8 cellular contexts compared by ENCODE assay signal in the genomic region with DNA sequence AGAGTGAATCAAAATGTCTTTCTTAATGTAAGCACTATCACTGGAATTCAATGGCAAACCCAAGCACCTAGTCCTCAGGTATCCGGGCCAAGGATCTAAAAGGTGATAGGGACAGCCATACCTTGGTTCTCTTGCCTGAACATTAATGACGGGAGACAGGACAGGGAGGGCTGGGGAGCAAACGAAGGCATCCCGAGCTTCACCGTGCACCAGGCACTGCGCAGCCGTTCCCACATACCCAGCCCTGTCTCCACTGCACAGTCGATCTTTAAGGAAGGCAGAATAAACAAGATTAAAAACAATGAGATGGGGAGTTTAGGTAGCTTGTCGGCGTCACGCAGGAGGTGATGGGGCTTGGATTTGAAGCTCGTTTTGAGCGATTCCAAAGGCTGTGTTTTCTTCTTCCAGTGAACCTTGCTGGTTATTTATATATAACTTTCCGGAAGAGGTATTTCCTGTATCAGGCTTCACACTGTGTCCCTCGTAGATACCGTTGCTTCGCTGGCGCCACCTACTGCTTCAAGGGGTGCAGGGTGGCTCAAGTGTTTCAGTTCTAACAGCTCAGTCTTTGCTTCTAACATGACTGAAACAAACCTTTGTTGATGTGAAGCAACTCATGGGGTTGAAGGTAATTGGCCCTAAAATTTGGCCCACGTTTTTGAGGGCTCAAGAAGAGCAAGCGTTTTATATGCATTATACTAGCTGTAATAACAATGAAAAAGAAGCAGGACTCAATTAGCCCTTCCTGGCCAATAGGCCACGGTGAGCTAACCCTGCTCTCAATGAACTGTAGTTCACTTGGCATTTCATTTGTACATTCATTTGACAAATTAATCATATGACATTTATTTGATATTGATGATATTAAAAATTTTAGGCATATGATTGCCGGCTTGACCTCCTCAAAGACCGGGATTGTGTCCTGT.
DNase-seq lines count a peak whose midpoint lies in the region; ATAC-seq and TF ChIP-seq lines count a peak whose summit lies in the region.

No MANE protein-coding gene starts in this region.

- DNase-seq in CD8-positive, alpha-beta T cell = peak in 5 of 7 experiments; percentile 4 to 55 (median 15)
- DNase-seq in GM19240 (ENCODE audit: insufficient read length, low spot score) = peak; percentile 14
- DNase-seq in NCI-H345 treated with DMSO at 0.1 percent for 48 hours (lab: John Stamatoyannopoulos, UW; ENCODE audit: unreplicated experiment) = peak; percentile 47
- DNase-seq in activated CD4-positive, alpha-beta T cell treated with anti-CD3 and anti-CD28 coated beads, Interleukin-2, amount 10 ng/mL, durations not matched to agents 7 days and 5 days = peak; percentile 79
- peak; percentile 21 for DNase-seq in epithelial cell of esophagus (ENCODE audit: low read depth)
- DNase-seq in natural killer cell treated with Interleukin-12 subunit alpha and Interleukin-12 subunit beta and Interleukin-15 and Interleukin-18, amount 100 ng/mL, for 72 hours (ENCODE audit: low spot score) = peak; percentile 73
- peak; percentile 77 for DNase-seq in upper lobe of right lung

- POLR2A ChIA-PET in CD8-positive, alpha-beta T cell (lab: Charles Lee) = no interaction called here
- POLR2A ChIA-PET in activated CD4-positive, alpha-beta T cell treated with anti-CD3 and anti-CD28 coated beads, Interleukin-2, amount 10 ng/mL, durations not matched to agents 7 days and 5 days (lab: Charles Lee) = no interaction called here

- H3K9me3 Mint-ChIP-seq in CD8-positive, alpha-beta T cell = no peaks in the 10 kb centered on the region
- H3K9me3 Mint-ChIP-seq in activated CD4-positive, alpha-beta T cell treated with anti-CD3 and anti-CD28 coated beads, Interleukin-2, amount 10 ng/mL, durations not matched to agents 7 days and 5 days = peaks cover 2% of the 10 kb centered on the region
- peaks cover 7% of the 10 kb centered on the region for H3K9me3 Mint-ChIP-seq in natural killer cell treated with Interleukin-12 subunit alpha and Interleukin-12 subunit beta and Interleukin-15 and Interleukin-18, amount 100 ng/mL, for 72 hours

- no peaks in the 10 kb centered on the region for H3K4me1 ChIP-seq in CD8-positive, alpha-beta T cell (ENCODE audit: insufficient read depth, low read length)
- H3K4me1 ChIP-seq in upper lobe of right lung = no peaks in the 10 kb centered on the region

- peak; percentile 23 for TF ChIP-seq CTCF in CD8-positive, alpha-beta T cell (IDR thresholded peaks at IDR 0.05)
- TF ChIP-seq CTCF in epithelial cell of esophagus (IDR thresholded peaks at IDR 0.05; ENCODE audit: insufficient read depth, low read depth, low read length, missing control alignments) = peak; percentile 54
- TF ChIP-seq CTCF in upper lobe of right lung (IDR thresholded peaks at IDR 0.05) = peak; percentile 72

- H3K36me3 Mint-ChIP-seq in CD8-positive, alpha-beta T cell = no peaks in the 10 kb centered on the region
- no peaks in the 10 kb centered on the region for H3K36me3 Mint-ChIP-seq in activated CD4-positive, alpha-beta T cell treated with anti-CD3 and anti-CD28 coated beads, Interleukin-2, amount 10 ng/mL, durations not matched to agents 7 days and 5 days (ENCODE audit: low read depth)
- peaks cover 4% of the 10 kb centered on the region for H3K36me3 Mint-ChIP-seq in natural killer cell treated with Interleukin-12 subunit alpha and Interleukin-12 subunit beta and Interleukin-15 and Interleukin-18, amount 100 ng/mL, for 72 hours

- H3K27me3 ChIP-seq in CD8-positive, alpha-beta T cell (ENCODE audit: insufficient read depth, low read length) = no peaks in the 10 kb centered on the region
- no peaks in the 10 kb centered on the region for H3K27me3 ChIP-seq in upper lobe of right lung

- no peaks in the 10 kb centered on the region for H3K36me3 ChIP-seq in CD8-positive, alpha-beta T cell (ENCODE audit: insufficient read depth, low read length)
- no peaks in the 10 kb centered on the region for H3K36me3 ChIP-seq in upper lobe of right lung

- CTCF ChIA-PET in CD8-positive, alpha-beta T cell (lab: Charles Lee) = interaction anchor here (1.2 kb wide), 2 partner anchors 28 to 53 kb away, joined by 4 to 6 read pairs; no protein-coding TSS in a partner anchor
- CTCF ChIA-PET in activated CD4-positive, alpha-beta T cell treated with anti-CD3 and anti-CD28 coated beads, Interleukin-2, amount 10 ng/mL, durations not matched to agents 7 days and 5 days (lab: Charles Lee) = interaction anchor here (1.2 to 1.5 kb wide), 2 partner anchors 20 to 49 kb away, joined by 3 read pairs; no protein-coding TSS in a partner anchor

- H3K4me3 Mint-ChIP-seq in CD8-positive, alpha-beta T cell = peak overlapping the region; percentile 62
- H3K4me3 Mint-ChIP-seq in activated CD4-positive, alpha-beta T cell treated with anti-CD3 and anti-CD28 coated beads, Interleukin-2, amount 10 ng/mL, durations not matched to agents 7 days and 5 days = peak overlapping the region; percentile 15
- H3K4me3 Mint-ChIP-seq in natural killer cell treated with Interleukin-12 subunit alpha and Interleukin-12 subunit beta and Interleukin-15 and Interleukin-18, amount 100 ng/mL, for 72 hours = peak overlapping the region; percentile 62

- no peak for ATAC-seq in CD8-positive, alpha-beta T cell
- ATAC-seq in HG03175 (IDR thresholded peaks at IDR 0.05; ENCODE audit: unreplicated experiment) = peak; percentile 97
- ATAC-seq in natural killer cell treated with Interleukin-12 subunit alpha and Interleukin-12 subunit beta and Interleukin-15 and Interleukin-18, amount 100 ng/mL, for 72 hours = peak; percentile 74 to 88
- peak; percentile 89 for ATAC-seq in upper lobe of right lung

- peaks cover 8% of the 10 kb centered on the region for H3K4me1 Mint-ChIP-seq in CD8-positive, alpha-beta T cell (ENCODE audit: low read depth)
- peaks cover 15% of the 10 kb centered on the region for H3K4me1 Mint-ChIP-seq in activated CD4-positive, alpha-beta T cell treated with anti-CD3 and anti-CD28 coated beads, Interleukin-2, amount 10 ng/mL, durations not matched to agents 7 days and 5 days
- H3K4me1 Mint-ChIP-seq in natural killer cell treated with Interleukin-12 subunit alpha and Interleukin-12 subunit beta and Interleukin-15 and Interleukin-18, amount 100 ng/mL, for 72 hours (ENCODE audit: low read depth in 2 of 2) = peaks cover 8 to 23% of the 10 kb centered on the region in 2 donors

- H3K4me3 ChIP-seq in CD8-positive, alpha-beta T cell (ENCODE audit: low read depth, low read length) = no peak overlapping the region
- no peak overlapping the region for H3K4me3 ChIP-seq in epithelial cell of esophagus (ENCODE audit: low read length)
- H3K4me3 ChIP-seq in upper lobe of right lung = no peak overlapping the region

- no peaks in the 10 kb centered on the region for H3K9me3 ChIP-seq in CD8-positive, alpha-beta T cell (ENCODE audit: low read length)
- no peaks in the 10 kb centered on the region for H3K9me3 ChIP-seq in upper lobe of right lung

- peaks cover 15% of the 10 kb centered on the region for H3K27me3 Mint-ChIP-seq in CD8-positive, alpha-beta T cell (ENCODE audit: low read depth)
- peaks cover 17% of the 10 kb centered on the region for H3K27me3 Mint-ChIP-seq in activated CD4-positive, alpha-beta T cell treated with anti-CD3 and anti-CD28 coated beads, Interleukin-2, amount 10 ng/mL, durations not matched to agents 7 days and 5 days
- H3K27me3 Mint-ChIP-seq in natural killer cell treated with Interleukin-12 subunit alpha and Interleukin-12 subunit beta and Interleukin-15 and Interleukin-18, amount 100 ng/mL, for 72 hours = peaks cover 6 to 11% of the 10 kb centered on the region in 2 donors

- H3K27ac ChIP-seq in CD8-positive, alpha-beta T cell (ENCODE audit: low read depth, low read length) = no peak overlapping the region
- H3K27ac ChIP-seq in upper lobe of right lung = no peak overlapping the region

- intact Hi-C loops in CD8-positive, alpha-beta T cell (cut with DNase I, micrococcal nuclease) = loop anchor here in 1 of 2 experiments (2.0 kb wide), 1 partner anchor 52 kb away; no protein-coding TSS in a partner anchor
- intact Hi-C loops in upper lobe of right lung (cut with DNase I) = no loop called here

- H3K27ac Mint-ChIP-seq in CD8-positive, alpha-beta T cell = no peak overlapping the region
- H3K27ac Mint-ChIP-seq in activated CD4-positive, alpha-beta T cell treated with anti-CD3 and anti-CD28 coated beads, Interleukin-2, amount 10 ng/mL, durations not matched to agents 7 days and 5 days = peak overlapping the region; percentile 66
- H3K27ac Mint-ChIP-seq in natural killer cell treated with Interleukin-12 subunit alpha and Interleukin-12 subunit beta and Interleukin-15 and Interleukin-18, amount 100 ng/mL, for 72 hours = no peak overlapping the region

Comparison
In these comparisons a context has a peak if more than half of its experiments do, and no peak if none do; other contexts are left out.
1. DNase-seq: peak in every context shown above with its lines; median percentile 79 in activated CD4-positive, alpha-beta T cell treated with anti-CD3 and anti-CD28 coated beads, Interleukin-2, amount 10 ng/mL, durations not matched to agents 7 days and 5 days; 77 in upper lobe of right lung; 73 in natural killer cell treated with Interleukin-12 subunit alpha and Interleukin-12 subunit beta and Interleukin-15 and Interleukin-18, amount 100 ng/mL, for 72 hours; 47 in NCI-H345 treated with DMSO at 0.1 percent for 48 hours; 21 in epithelial cell of esophagus; 15 in CD8-positive, alpha-beta T cell; 14 in GM19240.